Comparison of ENCODE assay signal across 14 cellular contexts in genomic region chr7:139701908-139702307, GRCh38.
DNase-seq lines count a peak whose midpoint lies in the region; ATAC-seq, FAIRE-seq and TF ChIP-seq lines count a peak whose summit lies in the region.
"Had no signal": no experiment of that assay in that cellular context is flagged by ENCODE, and none has a peak within 500 bp of the region (broad histone marks: within the 10 kb centered on the region; RNA-seq: fewer than 3 reads in every experiment).

No MANE protein-coding gene starts in this region.

- H3K4me3 ChIP-seq in esophagus squamous epithelium (no peak overlapping the region), transverse colon (no peak overlapping the region)
- H3K4me3 ChIP-seq: thoracic aorta had no signal

- H3K27me3 Mint-ChIP-seq in activated T-helper 1 cell treated with anti-CD3 and anti-CD28 coated beads, Interleukin-12 subunit alpha, Interleukin-12 subunit beta, Interleukin-2, Interleukin-4 antibody, amounts not matched to agents 30 ng/mL and 10 ng/mL and 1 ng/mL, durations not matched to agents 14 hours and 24 hours and 36 hours (ENCODE audit: insufficient read depth) = no peaks in the 10 kb centered on the region
- no peaks in the 10 kb centered on the region for H3K27me3 Mint-ChIP-seq in natural killer cell (ENCODE audit: low read depth in 2 of 2)

- ATAC-seq in natural killer cell = no peak
- ATAC-seq in HG02885 (IDR thresholded peaks at IDR 0.05; ENCODE audit: poor library complexity, unreplicated experiment) = no peak

- H3K4me1 ChIP-seq in esophagus squamous epithelium (peaks cover 12 to 57% (median 12%) of the 10 kb centered on the region in 3 donors), transverse colon (peaks cover 4 to 24% (median 8%) of the 10 kb centered on the region in 4 donors)

- H3K9me3 Mint-ChIP-seq in activated T-helper 1 cell treated with anti-CD3 and anti-CD28 coated beads, Interleukin-12 subunit alpha, Interleukin-12 subunit beta, Interleukin-2, Interleukin-4 antibody, amounts not matched to agents 30 ng/mL and 10 ng/mL and 1 ng/mL, durations not matched to agents 14 hours and 24 hours and 36 hours = no peaks in the 10 kb centered on the region
- no peaks in the 10 kb centered on the region for H3K9me3 Mint-ChIP-seq in natural killer cell

- WGBS in esophagus squamous epithelium, 2 donors = 54 to 63% methylated on average over 5 to 12 of the region's 12 CpGs
- WGBS in transverse colon (ENCODE audit: low coverage in 1 of 2), 2 donors = 89% methylated on average over 12 of the region's 12 CpGs; no CpG with 5 or more reads in 1 of the 2 donors

- H3K9me3 ChIP-seq in esophagus squamous epithelium = no peaks in the 10 kb centered on the region
- H3K9me3 ChIP-seq in transverse colon = no peaks in the 10 kb centered on the region
- H3K9me3 ChIP-seq: thoracic aorta had no signal

- peak overlapping the region; percentile 47 for H3K27ac Mint-ChIP-seq in activated T-helper 1 cell treated with anti-CD3 and anti-CD28 coated beads, Interleukin-12 subunit alpha, Interleukin-12 subunit beta, Interleukin-2, Interleukin-4 antibody, amounts not matched to agents 30 ng/mL and 10 ng/mL and 1 ng/mL, durations not matched to agents 14 hours and 24 hours and 36 hours
- H3K27ac Mint-ChIP-seq in natural killer cell = peak overlapping the region; percentile 68 to 76

- H3K36me3 Mint-ChIP-seq in activated T-helper 1 cell treated with anti-CD3 and anti-CD28 coated beads, Interleukin-12 subunit alpha, Interleukin-12 subunit beta, Interleukin-2, Interleukin-4 antibody, amounts not matched to agents 30 ng/mL and 10 ng/mL and 1 ng/mL, durations not matched to agents 14 hours and 24 hours and 36 hours (ENCODE audit: low read depth) = peaks cover 10% of the 10 kb centered on the region
- no peaks in the 10 kb centered on the region for H3K36me3 Mint-ChIP-seq in natural killer cell

- FAIRE-seq in urothelium cell line (lab: Jason Lieb, UNC) = no peak

- peaks cover 0 to 66% (median 0%) of the 10 kb centered on the region in 3 donors for H3K36me3 ChIP-seq in esophagus squamous epithelium
- no peaks in the 10 kb centered on the region for H3K36me3 ChIP-seq in transverse colon

- intact Hi-C loops in activated T-helper 1 cell treated with anti-CD3 and anti-CD28 coated beads, Interleukin-12 subunit alpha, Interleukin-12 subunit beta, Interleukin-2, Interleukin-4 antibody, amounts not matched to agents 30 ng/mL and 10 ng/mL and 1 ng/mL, durations not matched to agents 14 hours and 24 hours and 36 hours (cut with micrococcal nuclease) = no loop called here
- intact Hi-C loops in esophagus squamous epithelium (cut with DNase I) = no loop called here
- intact Hi-C loops in natural killer cell (cut with micrococcal nuclease) = no loop called here
- intact Hi-C loops in transverse colon (cut with DNase I; ENCODE audit: low total_unique reads) = loop anchor here (10.0 kb wide), 1 partner anchor 73 kb away; the partner anchor contains the start of gene HIPK2

- H3K4me1 Mint-ChIP-seq in activated T-helper 1 cell treated with anti-CD3 and anti-CD28 coated beads, Interleukin-12 subunit alpha, Interleukin-12 subunit beta, Interleukin-2, Interleukin-4 antibody, amounts not matched to agents 30 ng/mL and 10 ng/mL and 1 ng/mL, durations not matched to agents 14 hours and 24 hours and 36 hours (ENCODE audit: low read depth) = peaks cover 34% of the 10 kb centered on the region
- peaks cover 55 to 60% of the 10 kb centered on the region in 2 donors for H3K4me1 Mint-ChIP-seq in natural killer cell

- TF ChIP-seq CTCF in esophagus squamous epithelium (IDR thresholded peaks at IDR 0.05) (no peak), natural killer cell (IDR thresholded peaks at IDR 0.05) (no peak), transverse colon (IDR thresholded peaks at IDR 0.05) (no peak)

- H3K4me3 Mint-ChIP-seq in activated T-helper 1 cell treated with anti-CD3 and anti-CD28 coated beads, Interleukin-12 subunit alpha, Interleukin-12 subunit beta, Interleukin-2, Interleukin-4 antibody, amounts not matched to agents 30 ng/mL and 10 ng/mL and 1 ng/mL, durations not matched to agents 14 hours and 24 hours and 36 hours = no peak overlapping the region
- no peak overlapping the region for H3K4me3 Mint-ChIP-seq in natural killer cell
- H3K4me3 Mint-ChIP-seq: CD14-positive monocyte had no signal

- H3K27ac ChIP-seq in esophagus squamous epithelium (peak overlapping the region in 3 of 4 donors; percentile 0 to 69 (median 31)), transverse colon (peak overlapping the region; percentile 23 to 49 (median 34))
- H3K27ac ChIP-seq: thoracic aorta had no signal

- no peaks in the 10 kb centered on the region for H3K27me3 ChIP-seq in esophagus squamous epithelium
- no peaks in the 10 kb centered on the region for H3K27me3 ChIP-seq in transverse colon

- no peak for DNase-seq in activated T-helper 1 cell treated with anti-CD3 and anti-CD28 coated beads, Interleukin-12 subunit alpha, Interleukin-12 subunit beta, Interleukin-2, Interleukin-4 antibody, amounts not matched to agents 30 ng/mL and 10 ng/mL and 1 ng/mL, durations not matched to agents 14 hours and 24 hours and 36 hours (ENCODE audit: low spot score)
- DNase-seq in esophagus squamous epithelium (lab: John Stamatoyannopoulos, UW) (no peak), natural killer cell (no peak), transverse colon (peak; percentile 6), urothelium cell line (ENCODE audit: low spot score) (no peak), DMS153 (lab: John Stamatoyannopoulos, UW) (no peak)
- DNase-seq: activated CD8-positive, alpha-beta memory T cell treated with anti-CD3 and anti-CD28 coated beads, Interleukin-2, amount 50 U/mL, for 48 hours; cortex of kidney; NCI-H187; NCI-H510A treated with DMSO at 0.1 percent for 48 hours; OCI-M1 had no signal

- in situ Hi-C loops in transverse colon (cut with MboI; ENCODE audit: low pct_ligation_motif_present in 1 of 4, low pct_unique_long_range_greater_than_20kb in 1 of 4, low sequenced_read_pairs in 3 of 4) = no loop called here

- no peak for TF ChIP-seq POLR2A in esophagus squamous epithelium (IDR thresholded peaks at IDR 0.05)
- no peak for TF ChIP-seq POLR2A in transverse colon (IDR thresholded peaks at IDR 0.05)

- no peak for TF ChIP-seq EP300 in transverse colon (IDR thresholded peaks at IDR 0.05; ENCODE audit: low read depth)
